In the genomic region with DNA sequence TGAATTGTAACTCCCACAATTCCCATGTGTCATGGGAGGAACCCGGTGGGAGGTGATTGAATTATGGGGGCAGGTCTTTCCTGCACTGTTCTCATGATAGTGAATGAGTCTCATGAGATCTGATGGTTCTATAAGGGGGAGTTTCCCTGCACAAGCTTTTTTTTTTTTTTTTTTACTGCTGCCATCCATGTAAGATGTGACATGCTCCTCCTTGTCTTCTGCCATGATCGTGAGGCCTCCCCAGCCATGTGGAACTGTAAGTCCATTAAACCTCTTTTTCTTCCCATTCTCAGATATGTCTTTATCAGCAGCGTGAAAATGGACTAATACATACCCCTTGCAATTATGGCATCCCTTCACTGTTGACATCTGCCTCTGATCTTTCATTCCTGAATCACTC, we compare ENCODE assay signal across 10 cellular contexts. TPM values are rescaled to one million over a fixed set of nuclear protein-coding genes. Genes with fewer than 3 reads are reported as not detected.
"Had no signal": no experiment of that assay in that cellular context is flagged by ENCODE, and none has a peak within 500 bp of the region (broad histone marks: within the 10 kb centered on the region; RNA-seq: fewer than 3 reads in every experiment).

No MANE protein-coding gene starts in this region.

RNA-seq across cellular contexts. Expression of gene SLC35D3, which starts 17.6 kb away (rescaled TPM):
- total RNA-seq: subcutaneous adipose tissue, testis, thoracic aorta, thyroid gland, tibial nerve, transverse colon, upper lobe of right lung, ureter, uterus, vagina had no signal
